In the genomic region with DNA sequence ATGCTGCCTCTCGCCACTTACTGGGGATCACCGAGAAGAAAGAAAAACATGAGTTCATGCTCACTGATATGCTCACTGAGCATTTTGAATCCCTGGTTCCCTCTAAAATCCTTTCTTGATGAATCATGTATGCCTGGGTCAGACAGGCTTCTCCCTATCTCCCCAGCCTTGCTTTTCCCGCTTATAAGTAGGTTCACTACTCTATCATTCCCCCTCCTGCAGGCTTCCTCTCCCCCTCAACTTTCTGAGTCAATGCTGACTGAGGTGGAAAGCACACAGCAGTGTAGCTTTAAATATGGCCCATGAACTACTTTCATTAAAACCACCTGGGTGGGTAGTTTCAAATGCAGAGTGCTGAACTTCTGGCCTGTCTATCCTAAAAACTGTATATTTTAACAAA, we compare ENCODE assay signal across 27 cellular contexts. TPM values are rescaled to one million over a fixed set of nuclear protein-coding genes. Genes with fewer than 3 reads are reported as not detected.
DNase-seq lines count a peak whose midpoint lies in the region; ATAC-seq lines count a peak whose summit lies in the region.
"Had no signal": no experiment of that assay in that cellular context is flagged by ENCODE, and none has a peak within 500 bp of the region (broad histone marks: within the 10 kb centered on the region; RNA-seq: fewer than 3 reads in every experiment).

No MANE protein-coding gene starts in this region.

- H2BK120ac ChIP-seq in trophoblast cell (ENCODE audit: insufficient read depth, low read length, poor library complexity): no peak overlapping the region

- H3K9me3 ChIP-seq in trophoblast cell (ENCODE audit: insufficient read depth, low read depth, low read length): no peaks in the 10 kb centered on the region
- H3K9me3 ChIP-seq: ascending aorta, esophagus muscularis mucosa, pancreas, sigmoid colon, upper lobe of right lung had no signal

- no peaks in the 10 kb centered on the region for H3K79me1 ChIP-seq in trophoblast cell (ENCODE audit: low read length)

- no peak for ATAC-seq in activated naive CD4-positive, alpha-beta T cell treated with anti-CD3 and anti-CD28 coated beads, Interleukin-2, amount 50 U/mL, for 72 hours
- ATAC-seq: activated T-cell treated with anti-CD3 and anti-CD28 coated beads, Interleukin-2, amount 50 U/mL, for 72 hours; pancreas; upper lobe of right lung had no signal

- no peak overlapping the region for H3K9ac ChIP-seq in trophoblast cell (ENCODE audit: low read length)

- H3K4me2 ChIP-seq in trophoblast cell (ENCODE audit: low read length): no peak overlapping the region
- H3K4me2 ChIP-seq: PC-9 had no signal

- H4K8ac ChIP-seq in trophoblast cell (ENCODE audit: low read depth, low read length): no peak overlapping the region

- no peak overlapping the region for H3K4me3 Mint-ChIP-seq in activated T-cell treated with anti-CD3 and anti-CD28 coated beads, Interleukin-2, amount 50 U/mL, for 24 hours
- H3K4me3 Mint-ChIP-seq: activated naive CD4-positive, alpha-beta T cell treated with anti-CD3 and anti-CD28 coated beads, Interleukin-2, amount 10 ng/mL, durations not matched to agents 7 days and 5 days; activated T-cell treated with anti-CD3 and anti-CD28 coated beads, Interleukin-2, amount 50 U/mL, for 72 hours; CD4-positive, CD25-positive, alpha-beta regulatory T cell; central memory CD8-positive, alpha-beta T cell had no signal

- no peak overlapping the region for H3K23ac ChIP-seq in trophoblast cell (ENCODE audit: low read length)

- H4K91ac ChIP-seq in trophoblast cell (ENCODE audit: low read depth, low read length): no peak overlapping the region

- no peak overlapping the region for H3K4me3 ChIP-seq in trophoblast cell (ENCODE audit: low read depth, low read length)
- H3K4me3 ChIP-seq: ascending aorta, esophagus muscularis mucosa, pancreas, PC-9, sigmoid colon, upper lobe of right lung had no signal

- no peaks in the 10 kb centered on the region for H3K4me1 Mint-ChIP-seq in activated T-cell treated with anti-CD3 and anti-CD28 coated beads, Interleukin-2, amount 50 U/mL, for 24 hours (ENCODE audit: low read depth)
- H3K4me1 Mint-ChIP-seq: activated naive CD4-positive, alpha-beta T cell treated with anti-CD3 and anti-CD28 coated beads, Interleukin-2, amount 10 ng/mL, durations not matched to agents 7 days and 5 days; CD4-positive, CD25-positive, alpha-beta regulatory T cell; central memory CD8-positive, alpha-beta T cell had no signal

- H3K79me2 ChIP-seq in trophoblast cell (ENCODE audit: control insufficient read depth, insufficient read depth, low read length, poor library complexity): no peaks in the 10 kb centered on the region

- H3K9me3 Mint-ChIP-seq in activated T-cell treated with anti-CD3 and anti-CD28 coated beads, Interleukin-2, amount 50 U/mL, for 24 hours: no peaks in the 10 kb centered on the region
- peaks cover 2% of the 10 kb centered on the region in 2 donors for H3K9me3 Mint-ChIP-seq in activated naive CD4-positive, alpha-beta T cell treated with anti-CD3 and anti-CD28 coated beads, Interleukin-2, amount 50 U/mL, for 72 hours
- H3K9me3 Mint-ChIP-seq: activated naive CD4-positive, alpha-beta T cell treated with anti-CD3 and anti-CD28 coated beads, Interleukin-2, amount 10 ng/mL, durations not matched to agents 7 days and 5 days had no signal

- H3K27ac ChIP-seq in trophoblast cell (ENCODE audit: low read depth, low read length): no peak overlapping the region
- H3K27ac ChIP-seq: esophagus muscularis mucosa, pancreas, PC-9, sigmoid colon, upper lobe of right lung had no signal

- no peaks in the 10 kb centered on the region for H3K4me1 ChIP-seq in trophoblast cell (ENCODE audit: control insufficient read depth in 1 of 2, insufficient read depth in 2 of 2, low read length in 2 of 2)
- H3K4me1 ChIP-seq: esophagus muscularis mucosa, pancreas, sigmoid colon, upper lobe of right lung had no signal

- no peak overlapping the region for H2AFZ ChIP-seq in trophoblast cell (ENCODE audit: insufficient read depth, low read length, poor library complexity)
- H2AFZ ChIP-seq: PC-9 had no signal

- WGBS in trophoblast cell (ENCODE audit: extremely low coverage, insufficient coverage, insufficient read length): no CpG with 5 or more reads among the region's 3 CpGs

- H3K18ac ChIP-seq in trophoblast cell (ENCODE audit: low read length): no peak overlapping the region

- no peak overlapping the region for H2BK5ac ChIP-seq in trophoblast cell (ENCODE audit: low read depth, low read length, poor library complexity)

- H3K27me3 ChIP-seq in trophoblast cell (ENCODE audit: insufficient read depth, low read length): no peaks in the 10 kb centered on the region
- H3K27me3 ChIP-seq: ascending aorta, pancreas, sigmoid colon, upper lobe of right lung had no signal

- no peaks in the 10 kb centered on the region for H3K36me3 ChIP-seq in trophoblast cell (ENCODE audit: control insufficient read depth in 1 of 2, insufficient read depth in 2 of 2, low read length in 2 of 2)
- H3K36me3 ChIP-seq: ascending aorta, esophagus muscularis mucosa, pancreas, sigmoid colon, upper lobe of right lung had no signal

- H4K12ac ChIP-seq in trophoblast cell (ENCODE audit: low read depth, low read length): no peak overlapping the region

- no peak overlapping the region for H3K4ac ChIP-seq in trophoblast cell (ENCODE audit: low read depth, low read length)

- no peak overlapping the region for H3K27ac Mint-ChIP-seq in activated T-cell treated with anti-CD3 and anti-CD28 coated beads, Interleukin-2, amount 50 U/mL, for 24 hours
- no peak overlapping the region for H3K27ac Mint-ChIP-seq in activated naive CD4-positive, alpha-beta T cell treated with anti-CD3 and anti-CD28 coated beads, Interleukin-2, amount 50 U/mL, for 72 hours
- H3K27ac Mint-ChIP-seq: activated naive CD4-positive, alpha-beta T cell treated with anti-CD3 and anti-CD28 coated beads, Interleukin-2, amount 10 ng/mL, durations not matched to agents 7 days and 5 days; activated T-cell treated with anti-CD3 and anti-CD28 coated beads, Interleukin-2, amount 50 U/mL, for 72 hours; CD4-positive, CD25-positive, alpha-beta regulatory T cell had no signal

- H2BK12ac ChIP-seq in trophoblast cell (ENCODE audit: low read length): no peak overlapping the region

- H3K36me3 Mint-ChIP-seq in activated T-cell treated with anti-CD3 and anti-CD28 coated beads, Interleukin-2, amount 50 U/mL, for 24 hours (ENCODE audit: low read depth): no peaks in the 10 kb centered on the region
- H3K36me3 Mint-ChIP-seq in activated naive CD4-positive, alpha-beta T cell treated with anti-CD3 and anti-CD28 coated beads, Interleukin-2, amount 50 U/mL, for 72 hours: peaks cover 0 to 3% of the 10 kb centered on the region in 2 donors
- H3K36me3 Mint-ChIP-seq: activated naive CD4-positive, alpha-beta T cell treated with anti-CD3 and anti-CD28 coated beads, Interleukin-2, amount 10 ng/mL, durations not matched to agents 7 days and 5 days; CD4-positive, CD25-positive, alpha-beta regulatory T cell had no signal

- peaks cover 25% of the 10 kb centered on the region for H3K27me3 Mint-ChIP-seq in activated T-cell treated with anti-CD3 and anti-CD28 coated beads, Interleukin-2, amount 50 U/mL, for 24 hours
- H3K27me3 Mint-ChIP-seq: activated naive CD4-positive, alpha-beta T cell treated with anti-CD3 and anti-CD28 coated beads, Interleukin-2, amount 10 ng/mL, durations not matched to agents 7 days and 5 days had no signal

- no peak overlapping the region for H3K14ac ChIP-seq in trophoblast cell (ENCODE audit: low read length)

- DNase-seq in ELR (ENCODE audit: low read depth) (peak; percentile 47), RKO (ENCODE audit: low spot score) (peak; percentile 21), glomerular visceral epithelial cell (ENCODE audit: extremely low spot score) (peak; percentile 93), renal cortical epithelial cell (ENCODE audit: low read depth) (peak; percentile 92), trophoblast cell (no peak)
- no peak for DNase-seq in activated T-cell treated with anti-CD3 and anti-CD28 coated beads, Interleukin-2, amount 50 U/mL, for 24 hours
- no peak for DNase-seq in activated naive CD4-positive, alpha-beta T cell treated with anti-CD3 and anti-CD28 coated beads, Interleukin-2, amount 50 U/mL, for 72 hours (ENCODE audit: low spot score in 2 of 2)
- DNase-seq: activated CD4-positive, alpha-beta T cell treated with anti-CD3 and anti-CD28 coated beads for 4 hours; activated naive CD4-positive, alpha-beta T cell treated with anti-CD3 and anti-CD28 coated beads, Interleukin-2, amount 10 ng/mL, durations not matched to agents 7 days and 5 days; activated T-cell treated with anti-CD3 and anti-CD28 coated beads, Interleukin-2, amount 50 U/mL, for 72 hours; CD4-positive, CD25-positive, alpha-beta regulatory T cell; DMS 273 treated with DMSO at 0.1 percent for 48 hours; effector CD4-positive, alpha-beta T cell; KG1; left cardiac atrium; mesenchymal stem cell; NCI-H187; NCI-H345; pancreas; PC-9; sigmoid colon; stimulated activated CD8-positive, alpha-beta memory T cell treated with anti-CD3 and anti-CD28 coated beads, Interleukin-4, amount 100 ng/mL, for 48 hours; upper lobe of right lung had no signal

- H2AK5ac ChIP-seq in trophoblast cell (ENCODE audit: low read length): no peak overlapping the region

RNA-seq across cellular contexts. Expression of gene FMO4, which starts 41.7 kb away (rescaled TPM):
- 3.5 and 6.0 TPM in 2 replicates for total RNA-seq in renal cortical epithelial cell
- polyA plus RNA-seq in trophoblast cell (2013): 2.4 and 2.5 TPM in 2 replicates
- total RNA-seq in activated naive CD4-positive, alpha-beta T cell treated with anti-CD3 and anti-CD28 coated beads, Interleukin-2, amount 50 U/mL, for 72 hours: 1 to 10 TPM; 2.4 to 2.9 TPM
- total RNA-seq: HT-29 had no signal

Comparison
In these comparisons a context has a peak if more than half of its experiments do, and no peak if none do; other contexts are left out.
1. DNase-seq: peak in ELR (single experiment), RKO (single experiment), glomerular visceral epithelial cell (single experiment) and renal cortical epithelial cell (single experiment); none in activated T-cell treated with anti-CD3 and anti-CD28 coated beads, Interleukin-2, amount 50 U/mL, for 24 hours (single experiment), trophoblast cell (0 of 2) and activated naive CD4-positive, alpha-beta T cell treated with anti-CD3 and anti-CD28 coated beads, Interleukin-2, amount 50 U/mL, for 72 hours (0 of 2).